8 cellular contexts compared by ENCODE assay signal in the genomic region with DNA sequence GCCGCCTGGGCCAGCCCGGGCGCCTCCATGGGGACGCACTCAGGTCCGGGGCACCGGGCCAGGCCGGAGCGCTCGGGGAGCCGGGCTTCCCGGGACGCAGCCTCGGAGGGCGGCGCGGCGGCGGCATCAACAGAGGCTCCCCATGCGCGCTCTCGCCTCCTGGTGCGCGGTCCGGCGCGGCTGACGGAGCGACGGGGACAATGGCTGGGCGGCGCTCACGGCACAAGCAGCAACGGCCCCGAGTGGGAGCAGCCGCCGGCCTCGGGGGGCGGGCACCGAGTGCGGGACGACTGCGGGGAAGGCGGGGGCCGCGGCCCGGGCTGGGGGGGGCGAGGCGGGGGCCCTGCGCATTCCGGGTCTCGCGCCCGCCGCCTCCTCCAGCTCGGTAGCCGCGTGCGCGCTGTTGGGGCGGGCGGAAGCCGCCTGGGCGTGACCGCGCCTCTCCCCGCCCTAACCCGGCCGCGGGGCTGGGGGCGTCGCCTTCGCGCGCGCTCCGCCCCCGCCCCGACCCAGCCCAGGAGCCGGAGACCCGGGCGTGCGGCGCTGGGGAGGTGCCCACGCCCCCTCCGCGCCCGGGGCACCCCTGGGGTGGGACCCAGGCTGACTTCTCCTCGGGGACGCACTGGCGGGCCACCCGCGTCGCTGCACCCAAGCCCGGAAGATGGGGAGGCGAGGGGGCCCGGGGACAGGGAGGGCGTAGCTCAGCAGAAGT. TPM values are rescaled to one million over a fixed set of nuclear protein-coding genes. Genes with fewer than 3 reads are reported as not detected.
DNase-seq lines count a peak whose midpoint lies in the region; ATAC-seq and TF ChIP-seq lines count a peak whose summit lies in the region.

A gene (minus strand): TSS at position 425 of the 712 bp plus-strand sequence. CDS start 396 bp downstream, at position 29.

- H3K27me3 Mint-ChIP-seq in brain = peaks cover 11% of the 10 kb centered on the region

- no peak for TF ChIP-seq CTCF in IMR-90 (conservative IDR thresholded peaks at IDR 0.05; ENCODE audit: low read depth, low read length)
- no peak for TF ChIP-seq CTCF in brain (conservative IDR thresholded peaks at IDR 0.05)

- H3K79me1 ChIP-seq in IMR-90 (ENCODE audit: low read depth in 1 of 2, low read length in 2 of 2) = peaks cover 0 to 13% of the 10 kb centered on the region in 2 experiments; a peak in 1 of 4 replicates

- H3K36me3 Mint-ChIP-seq in brain = peaks cover 25% of the 10 kb centered on the region

- H3K18ac ChIP-seq in IMR-90 (ENCODE audit: low read depth, low read length) = no peak within 1 kb of the TSS; the same call in 1 of the 2 replicates

- H3K27me3 ChIP-seq in IMR-90 (ENCODE audit: control insufficient read depth, insufficient read depth, low read length) = no peaks in the 10 kb centered on the region

- dilution Hi-C loops in IMR-90 (cut with HindIII; ENCODE audit: low sequenced_read_pairs, unreplicated experiment) = no loop called here

- intact Hi-C loops in IMR-90 (cut with micrococcal nuclease) = loop anchor here (2.0 kb wide), 1 partner anchor 63 kb away; no protein-coding TSS in a partner anchor

- no peak within 1 kb of the TSS; the same call in 1 of the 2 replicates for H4K5ac ChIP-seq in IMR-90 (ENCODE audit: low read depth, low read length)

- 1% methylated on average over 37 of the region's 97 CpGs; no CpG with 5 or more reads in 1 of the 2 experiments for WGBS in IMR-90 (ENCODE audit: extremely low coverage in 2 of 2, insufficient read length in 1 of 2), 2 experiments

- POLR2A ChIA-PET in IMR-90 (lab: Charles Lee; ENCODE audit: unreplicated experiment) = interaction anchor here (0.6 kb wide), 1 partner anchor 12 kb away, joined by 10 read pairs; no protein-coding TSS in a partner anchor

- H2AK9ac ChIP-seq in IMR-90 (replicated peaks; ENCODE audit: low read depth, low read length, poor library complexity) = peak within 1 kb of the TSS; percentile 67

- no TSS peak for BruUV-seq in IMR-90 (replicated peaks; lab: Mats Ljungman, UMichigan)

- H3K9ac ChIP-seq in IMR-90 (ENCODE audit: low read depth, low read length) = peak within 1 kb of the TSS; percentile 65

- DNase-seq in EL (peak; percentile 52), IMR-90 (peak; percentile 36), T-helper 9 cell (peak; percentile 74), islet precursor cell (peak; percentile 79), SHP77 (lab: John Stamatoyannopoulos, UW) (no peak)
- peak; percentile 49 to 60 for DNase-seq in stimulated activated CD4-positive, alpha-beta T cell treated with anti-CD3 and anti-CD28 coated beads, Interleukin-15, amount 100 ng/mL, for 1 hour (ENCODE audit: low read depth in 1 of 2, low spot score in 1 of 2)

- no peak within 1 kb of the TSS for H2AK5ac ChIP-seq in IMR-90 (ENCODE audit: low read depth, low read length)

- 0 out of 2 replicates have a peak within 1 kb of the TSS, but pooled peaks have one; percentile 32 for H2BK120ac ChIP-seq in IMR-90 (ENCODE audit: low read depth, low read length)

- in situ Hi-C loops in IMR-90 (cut with MboI; ENCODE audit: low sequenced_read_pairs) = no loop called here

- peak within 1 kb of the TSS in 1 of 2 experiments; percentile 1; a peak in 1 of 4 replicates for H4K8ac ChIP-seq in IMR-90 (ENCODE audit: low read depth in 2 of 2, low read length in 2 of 2)

- H3K36me3 ChIP-seq in IMR-90 (ENCODE audit: control insufficient read depth, insufficient read depth, low read length) = no peaks in the 10 kb centered on the region

- peaks cover 0 to 4% (median 0%) of the 10 kb centered on the region in 5 experiments for H3K9me3 Mint-ChIP-seq in brain

- peak within 1 kb of the TSS; percentile 89 to 99 (median 95) for H3K4me3 Mint-ChIP-seq in brain

- H3K9me3 ChIP-seq in IMR-90 (ENCODE audit: control insufficient read depth, insufficient read depth, low read length) = no peaks in the 10 kb centered on the region

- H3K56ac ChIP-seq in IMR-90 (ENCODE audit: extremely low read depth, insufficient read depth, low read length) = no peak within 1 kb of the TSS

- H3K4me3 ChIP-seq in IMR-90 (ENCODE audit: insufficient read depth, low read depth, low read length) = peak within 1 kb of the TSS; percentile 90

- peak within 1 kb of the TSS in 4 of 5 experiments; percentile 86 to 99 (median 89) for H3K27ac Mint-ChIP-seq in brain

- peak within 1 kb of the TSS; percentile 90 for H3K4me2 ChIP-seq in IMR-90 (ENCODE audit: low read depth, low read length)

- no peak for TF ChIP-seq POLR2A in IMR-90 (IDR thresholded peaks at IDR 0.05; ENCODE audit: low read depth, low read length)

- no peaks in the 10 kb centered on the region for H3K4me1 ChIP-seq in IMR-90 (ENCODE audit: control insufficient read depth, insufficient read depth, low read length)

- no peaks in the 10 kb centered on the region for H4K20me1 ChIP-seq in IMR-90 (ENCODE audit: insufficient read depth, low read length)

- H3K4ac ChIP-seq in IMR-90 (ENCODE audit: low read depth, low read length) = no peak within 1 kb of the TSS

- H2BK15ac ChIP-seq in IMR-90 (ENCODE audit: low read depth, low read length) = no peak within 1 kb of the TSS

- peak within 1 kb of the TSS; percentile 92 for H2AFZ ChIP-seq in IMR-90 (replicated peaks; ENCODE audit: low read length, poor library complexity)

- no peak within 1 kb of the TSS; the same call in 1 of the 2 replicates for H3K14ac ChIP-seq in IMR-90 (replicated peaks; ENCODE audit: low read depth, low read length)

- H3K27ac ChIP-seq in IMR-90 (ENCODE audit: insufficient read depth, low read length) = peak within 1 kb of the TSS; percentile 67

- H3K23ac ChIP-seq in IMR-90 (ENCODE audit: low read depth, low read length) = no peak within 1 kb of the TSS

- no peak within 1 kb of the TSS for H2BK5ac ChIP-seq in IMR-90 (ENCODE audit: low read depth, low read length, poor library complexity, severe bottlenecking)

- CTCF ChIA-PET in IMR-90 (lab: Yijun Ruan, JAX) = no interaction called here

- H3K9me1 ChIP-seq in IMR-90 (ENCODE audit: insufficient read depth, low read length) = no peaks in the 10 kb centered on the region

- TF ChIP-seq RAD21 in IMR-90 (IDR thresholded peaks at IDR 0.05; ENCODE audit: low read length) = no peak

- H2BK20ac ChIP-seq in IMR-90 (ENCODE audit: low read depth, low read length) = no peak within 1 kb of the TSS

- H3K4me1 Mint-ChIP-seq in brain = peaks cover 31% of the 10 kb centered on the region

- H4K91ac ChIP-seq in IMR-90 (ENCODE audit: insufficient read depth, low read depth, low read length) = no peak within 1 kb of the TSS; the same call in 1 of the 2 replicates

- ATAC-seq in GM21528 (IDR thresholded peaks at IDR 0.05; ENCODE audit: low FRiP score, unreplicated experiment) (peak; percentile 85), IMR-90 (ENCODE audit: low read depth) (peak; percentile 94)

TF ChIP-seq in IMR-90, 13 proteins besides CTCF, POLR2A, EP300 and RAD21:
- TF ChIP-seq RCOR1 (IDR thresholded peaks at IDR 0.05; ENCODE audit: insufficient replicate concordance, low read length) = no peak
- TF ChIP-seq, protein P1, sequence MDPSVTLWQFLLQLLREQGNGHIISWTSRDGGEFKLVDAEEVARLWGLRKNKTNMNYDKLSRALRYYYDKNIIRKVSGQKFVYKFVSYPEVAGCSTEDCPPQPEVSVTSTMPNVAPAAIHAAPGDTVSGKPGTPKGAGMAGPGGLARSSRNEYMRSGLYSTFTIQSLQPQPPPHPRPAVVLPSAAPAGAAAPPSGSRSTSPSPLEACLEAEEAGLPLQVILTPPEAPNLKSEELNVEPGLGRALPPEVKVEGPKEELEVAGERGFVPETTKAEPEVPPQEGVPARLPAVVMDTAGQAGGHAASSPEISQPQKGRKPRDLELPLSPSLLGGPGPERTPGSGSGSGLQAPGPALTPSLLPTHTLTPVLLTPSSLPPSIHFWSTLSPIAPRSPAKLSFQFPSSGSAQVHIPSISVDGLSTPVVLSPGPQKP (IDR thresholded peaks at IDR 0.05; ENCODE audit: borderline replicate concordance, low read depth, low read length) = no peak
- TF ChIP-seq MAFK (IDR thresholded peaks at IDR 0.05; ENCODE audit: low read depth, low read length) = no peak
- no peak; the same call in 1 of the 2 replicates for TF ChIP-seq MAZ (IDR thresholded peaks at IDR 0.05; ENCODE audit: borderline replicate concordance, low read depth, low read length)
- no peak for TF ChIP-seq MXI1 (IDR thresholded peaks at IDR 0.05; ENCODE audit: borderline replicate concordance, low read depth, low read length)
- TF ChIP-seq SMC3 (IDR thresholded peaks at IDR 0.05; ENCODE audit: low read depth, low read length) = no peak

RNA-seq across cellular contexts. Expression of the gene that starts here (rescaled TPM):
- 13.1 and 14.9 TPM in 2 replicates for total RNA-seq in IMR-90 (2012; rRNA removed)
- polyA plus RNA-seq in IMR-90 (2012; rRNA removed) (5.8 and 7.2 TPM in 2 replicates), brain (ENCODE audit: insufficient read depth, low read depth, low replicate concordance) (10.5 TPM)
- polyA plus RNA-seq in IMR-90 (2012; cell fraction: cytosol; rRNA removed) = 2.9 and 4.5 TPM in 2 replicates
- polyA plus RNA-seq in IMR-90 (2012; cell fraction: nucleus; rRNA removed; ENCODE audit: low replicate concordance) = 3.4 and 8.9 TPM in 2 replicates

Comparison
In these comparisons a context has a peak if more than half of its experiments do, and no peak if none do; other contexts are left out.
1. DNase-seq: peak in EL (single experiment), IMR-90 (single experiment), T-helper 9 cell (single experiment), islet precursor cell (single experiment) and stimulated activated CD4-positive, alpha-beta T cell treated with anti-CD3 and anti-CD28 coated beads, Interleukin-15, amount 100 ng/mL, for 1 hour (2 of 2); none in SHP77 (0 of 2).